ENCODE assay signal across 18 cellular contexts in genomic region chr14:103508521-103508920, GRCh38. TPM values are rescaled to one million over a fixed set of nuclear protein-coding genes. Genes with fewer than 3 reads are reported as not detected.
A peak's percentile ranks its signal among the peaks of the same experiment; 100 is the strongest.
DNase-seq lines count a peak whose midpoint lies in the region; ATAC-seq and TF ChIP-seq lines count a peak whose summit lies in the region.
"Had no signal": no experiment of that assay in that cellular context is flagged by ENCODE, and none has a peak within 500 bp of the region (broad histone marks: within the 10 kb centered on the region; RNA-seq: fewer than 3 reads in every experiment).

No MANE protein-coding gene starts in this region.

- no peaks in the 10 kb centered on the region for H3K79me2 ChIP-seq in MM.1S (ENCODE audit: low read length)

- no peak overlapping the region for H3K4me2 ChIP-seq in MM.1S (ENCODE audit: low read depth, low read length)
- H3K4me2 ChIP-seq: BLaER1 treated with 17β-estradiol and CSF1 and Interleukin-3, amounts not matched to agents 10 nM and 100 nM had no signal

- intact Hi-C loops in CD8-positive, alpha-beta T cell (cut with DNase I, micrococcal nuclease) = no loop called here
- intact Hi-C loops in sigmoid colon (cut with DNase I) (no loop called here), ascending aorta (cut with DNase I) (no loop called here)
- intact Hi-C loops in CD4-positive, alpha-beta memory T cell (cut with micrococcal nuclease) = no loop called here

- H3K9me3 ChIP-seq in CD8-positive, alpha-beta T cell (ENCODE audit: low read length) = no peaks in the 10 kb centered on the region
- H3K9me3 ChIP-seq in sigmoid colon = no peaks in the 10 kb centered on the region
- no peaks in the 10 kb centered on the region for H3K9me3 ChIP-seq in ascending aorta
- no peaks in the 10 kb centered on the region for H3K9me3 ChIP-seq in MM.1S (replicated peaks; ENCODE audit: insufficient read depth, low read length)
- no peaks in the 10 kb centered on the region for H3K9me3 ChIP-seq in CD4-positive, alpha-beta memory T cell (ENCODE audit: control insufficient read depth in 1 of 2, low read length in 2 of 2)
- H3K9me3 ChIP-seq: BLaER1 treated with 17β-estradiol and CSF1 and Interleukin-3, amounts not matched to agents 10 nM and 100 nM had no signal

- no peaks in the 10 kb centered on the region for H3F3A ChIP-seq in MM.1S (ENCODE audit: insufficient read depth, low read length)

- H2AFZ ChIP-seq in MM.1S (ENCODE audit: low read length) = no peak overlapping the region

- CTCF ChIA-PET in CD8-positive, alpha-beta T cell (lab: Charles Lee) = interaction anchor here (0.9 to 1.7 kb wide), 3 partner anchors 10 to 38 kb away, joined by 3 to 8 read pairs (median 5); no protein-coding TSS in a partner anchor
- CTCF ChIA-PET in CD4-positive, alpha-beta memory T cell (lab: Charles Lee; ENCODE audit: partially characterized antibody) = interaction anchor here (1.3 to 1.7 kb wide), 2 partner anchors 10 to 38 kb away, joined by 3 to 4 read pairs; no protein-coding TSS in a partner anchor

- no peaks in the 10 kb centered on the region for H4K20me1 ChIP-seq in MM.1S (ENCODE audit: insufficient read depth, low read length)

- no peaks in the 10 kb centered on the region for H3K4me1 Mint-ChIP-seq in CD8-positive, alpha-beta T cell (ENCODE audit: low read depth)
- no peaks in the 10 kb centered on the region for H3K4me1 Mint-ChIP-seq in HFFc6 (ENCODE audit: low read depth)
- H3K4me1 Mint-ChIP-seq in CD4-positive, alpha-beta memory T cell = no peaks in the 10 kb centered on the region

- 89 to 91% methylated on average over 9 of the region's 9 CpGs for WGBS in sigmoid colon, 2 donors

- peak overlapping the region; percentile 52 for H3K27ac Mint-ChIP-seq in CD8-positive, alpha-beta T cell
- peak overlapping the region; percentile 4; the same call in 1 of the 2 replicates for H3K27ac Mint-ChIP-seq in HFFc6
- H3K27ac Mint-ChIP-seq in CD4-positive, alpha-beta memory T cell = no peak overlapping the region

- H3K27ac ChIP-seq in CD8-positive, alpha-beta T cell (ENCODE audit: low read depth, low read length) = no peak overlapping the region
- H3K27ac ChIP-seq in cingulate gyrus (ENCODE audit: low read depth, low read length) = peak overlapping the region; percentile 83
- H3K27ac ChIP-seq in sigmoid colon = no peak overlapping the region
- no peak overlapping the region for H3K27ac ChIP-seq in ascending aorta
- no peak overlapping the region for H3K27ac ChIP-seq in MM.1S (ENCODE audit: low read length)
- H3K27ac ChIP-seq in CD4-positive, alpha-beta memory T cell (ENCODE audit: low read depth, low read length) = no peak overlapping the region

- no peaks in the 10 kb centered on the region for H3K27me3 ChIP-seq in CD8-positive, alpha-beta T cell (ENCODE audit: insufficient read depth, low read length)
- H3K27me3 ChIP-seq in sigmoid colon (no peaks in the 10 kb centered on the region), ascending aorta (no peaks in the 10 kb centered on the region), MM.1S (replicated peaks; ENCODE audit: insufficient read depth, low read length) (no peaks in the 10 kb centered on the region)
- no peaks in the 10 kb centered on the region for H3K27me3 ChIP-seq in CD4-positive, alpha-beta memory T cell (ENCODE audit: insufficient read depth, low read length)
- H3K27me3 ChIP-seq: BLaER1 treated with 17β-estradiol and CSF1 and Interleukin-3, amounts not matched to agents 10 nM and 100 nM had no signal

- no peak overlapping the region for H3K4me3 ChIP-seq in CD8-positive, alpha-beta T cell (ENCODE audit: low read depth, low read length)
- H3K4me3 ChIP-seq in sigmoid colon = no peak overlapping the region
- no peak overlapping the region for H3K4me3 ChIP-seq in ascending aorta
- no peak overlapping the region for H3K4me3 ChIP-seq in MM.1S (ENCODE audit: low read length)
- H3K4me3 ChIP-seq in CD4-positive, alpha-beta memory T cell (ENCODE audit: low read length in 2 of 2) = no peak overlapping the region
- H3K4me3 ChIP-seq: BLaER1 treated with 17β-estradiol and CSF1 and Interleukin-3, amounts not matched to agents 10 nM and 100 nM had no signal

- no peaks in the 10 kb centered on the region for H3K9me2 ChIP-seq in MM.1S (replicated peaks; ENCODE audit: insufficient read depth, low read length)

- no peaks in the 10 kb centered on the region for H3K4me1 ChIP-seq in CD8-positive, alpha-beta T cell (ENCODE audit: insufficient read depth, low read length)
- peaks cover 0 to 14% (median 14%) of the 10 kb centered on the region in 4 donors for H3K4me1 ChIP-seq in sigmoid colon
- H3K4me1 ChIP-seq in ascending aorta = peaks cover 6 to 13% of the 10 kb centered on the region in 2 donors
- no peaks in the 10 kb centered on the region for H3K4me1 ChIP-seq in MM.1S (ENCODE audit: low read length)
- no peaks in the 10 kb centered on the region for H3K4me1 ChIP-seq in CD4-positive, alpha-beta memory T cell (ENCODE audit: insufficient read depth, low read length)

- H3K27me3 Mint-ChIP-seq in CD8-positive, alpha-beta T cell (ENCODE audit: low read depth) = no peaks in the 10 kb centered on the region
- peaks cover 15% of the 10 kb centered on the region for H3K27me3 Mint-ChIP-seq in HFFc6 (ENCODE audit: insufficient read depth)
- H3K27me3 Mint-ChIP-seq in CD4-positive, alpha-beta memory T cell = no peaks in the 10 kb centered on the region
- H3K27me3 Mint-ChIP-seq: IgD-negative memory B cell had no signal

- H3K36me3 ChIP-seq in CD8-positive, alpha-beta T cell (ENCODE audit: insufficient read depth, low read length) = peaks cover 19% of the 10 kb centered on the region
- H3K36me3 ChIP-seq in sigmoid colon (peaks cover 6 to 64% (median 21%) of the 10 kb centered on the region in 4 donors), ascending aorta (peaks cover 44 to 52% of the 10 kb centered on the region in 2 donors), MM.1S (replicated peaks; ENCODE audit: insufficient read depth, low read length) (no peaks in the 10 kb centered on the region)
- H3K36me3 ChIP-seq in CD4-positive, alpha-beta memory T cell (ENCODE audit: insufficient read depth, low read length) = peaks cover 18% of the 10 kb centered on the region

- ATAC-seq in CD8-positive, alpha-beta T cell = no peak

- peaks cover 54% of the 10 kb centered on the region for H3K36me3 Mint-ChIP-seq in CD8-positive, alpha-beta T cell
- H3K36me3 Mint-ChIP-seq in HFFc6 (ENCODE audit: low read depth) = peaks cover 45% of the 10 kb centered on the region
- H3K36me3 Mint-ChIP-seq in CD4-positive, alpha-beta memory T cell = peaks cover 22 to 52% of the 10 kb centered on the region in 2 donors

- no peak for TF ChIP-seq CTCF in CD8-positive, alpha-beta T cell (IDR thresholded peaks at IDR 0.05)
- TF ChIP-seq CTCF in HFFc6 (IDR thresholded peaks at IDR 0.05) (no peak), sigmoid colon (IDR thresholded peaks at IDR 0.05) (no peak), ascending aorta (IDR thresholded peaks at IDR 0.05) (no peak), MM.1S (IDR thresholded peaks at IDR 0.05; ENCODE audit: low read length) (no peak)

- DNase-seq in CD8-positive, alpha-beta T cell = no peak
- DNase-seq in HFFc6 = no peak
- peak; percentile 39 for DNase-seq in sigmoid colon
- no peak for DNase-seq in mesenteric fat pad (ENCODE audit: low spot score)
- DNase-seq in ascending aorta (ENCODE audit: low spot score in 2 of 2) = no peak
- no peak for DNase-seq in MM.1S
- no peak for DNase-seq in CD4-positive, alpha-beta memory T cell
- DNase-seq: COR-L47, DMS153, HCEC 1CT, MV-4-11, NCI-H1436, NCI-H2081, NCI-H524, SIG-M5 had no signal

- no peak overlapping the region for H3K4me3 Mint-ChIP-seq in CD8-positive, alpha-beta T cell
- H3K4me3 Mint-ChIP-seq in HFFc6 = no peak overlapping the region; the same call in 1 of the 2 replicates
- H3K4me3 Mint-ChIP-seq in CD4-positive, alpha-beta memory T cell = no peak overlapping the region
- H3K4me3 Mint-ChIP-seq: IgD-negative memory B cell had no signal

- H3K9ac ChIP-seq in MM.1S (ENCODE audit: low read length) = no peak overlapping the region
- H3K9ac ChIP-seq: BLaER1 treated with 17β-estradiol and CSF1 and Interleukin-3, amounts not matched to agents 10 nM and 100 nM had no signal

- TF ChIP-seq EP300 in sigmoid colon (IDR thresholded peaks at IDR 0.05) = no peak

- no peak for TF ChIP-seq POLR2A in sigmoid colon (IDR thresholded peaks at IDR 0.05)

- POLR2A ChIA-PET in CD8-positive, alpha-beta T cell (lab: Charles Lee) = no interaction called here
- POLR2A ChIA-PET in CD4-positive, alpha-beta memory T cell (lab: Charles Lee; ENCODE audit: partially characterized antibody) = no interaction called here

- H3K9me3 Mint-ChIP-seq in CD8-positive, alpha-beta T cell = no peaks in the 10 kb centered on the region
- H3K9me3 Mint-ChIP-seq in HFFc6 = no peaks in the 10 kb centered on the region
- peaks cover 0 to 6% (median 0%) of the 10 kb centered on the region in 8 donors for H3K9me3 Mint-ChIP-seq in CD4-positive, alpha-beta memory T cell
- H3K9me3 Mint-ChIP-seq: IgD-negative memory B cell had no signal

RNA-seq across cellular contexts. Expression of gene CKB, which starts 14.1 kb away (rescaled TPM):
- total RNA-seq in CD8-positive, alpha-beta T cell = 1 to 10 TPM; 6.5 TPM
- total RNA-seq in HFFc6 (2021; fragmentation: NEBNext Ultra II Directional; extraction: Animal tissue kit (Norgen Biotek cat#: 25700)) = 10 to 100 TPM; 16.6 to 31.3 (median 19.4) TPM
- total RNA-seq in sigmoid colon (1,000 to 10,000 TPM; 1,303 to 1,696 (median 1,494) TPM), mesenteric fat pad (90.1 TPM), ascending aorta (144 TPM)
- polyA plus RNA-seq in sigmoid colon = 1,000 to 10,000 TPM in 2 of 3 donors, 100 to 1,000 TPM in 1; 905 to 2,176 (median 1,086) TPM
- 1 to 10 TPM; 2.8 to 3.0 TPM for total RNA-seq in CD4-positive, alpha-beta memory T cell
- polyA plus RNA-seq in CD4-positive, alpha-beta memory T cell = 1 to 10 TPM; 2.0 to 2.1 TPM

RNA-seq across cellular contexts. Expression of gene TRMT61A, which starts 20.5 kb away (rescaled TPM):
- 10 to 100 TPM; 10.9 to 11.6 TPM for total RNA-seq in CD8-positive, alpha-beta T cell
- 10 to 100 TPM; 12.0 to 14.9 (median 13.4) TPM for total RNA-seq in HFFc6 (2021; fragmentation: NEBNext Ultra II Directional; extraction: Animal tissue kit (Norgen Biotek cat#: 25700))
- total RNA-seq in sigmoid colon = 10 to 100 TPM; 20.2 to 27.2 (median 22.7) TPM
- polyA plus RNA-seq in sigmoid colon = 10 to 100 TPM in 1 of 3 donors, 1 to 10 TPM in 2; 4.2 to 18.1 (median 8.4) TPM
- total RNA-seq in mesenteric fat pad = 13.8 TPM
- total RNA-seq in ascending aorta = 31.2 TPM
- total RNA-seq in CD4-positive, alpha-beta memory T cell = 10 to 100 TPM; 14.0 TPM
- polyA plus RNA-seq in CD4-positive, alpha-beta memory T cell = 1 to 10 TPM; 4.6 to 9.3 TPM

RNA-seq across cellular contexts. Expression of gene BAG5, which starts 53.9 kb away (rescaled TPM):
- 10 to 100 TPM; 46.2 to 46.3 TPM for total RNA-seq in CD8-positive, alpha-beta T cell
- 10 to 100 TPM; 22.6 to 25.8 (median 23.6) TPM for total RNA-seq in HFFc6 (2021; fragmentation: NEBNext Ultra II Directional; extraction: Animal tissue kit (Norgen Biotek cat#: 25700))
- 10 to 100 TPM; 18.6 to 27.1 (median 24.9) TPM for total RNA-seq in sigmoid colon
- polyA plus RNA-seq in sigmoid colon = 10 to 100 TPM; 13.2 to 15.6 (median 14.6) TPM
- total RNA-seq in mesenteric fat pad = 55.1 TPM
- 7.1 TPM for total RNA-seq in ascending aorta
- total RNA-seq in CD4-positive, alpha-beta memory T cell = 10 to 100 TPM; 37.0 to 37.1 TPM
- polyA plus RNA-seq in CD4-positive, alpha-beta memory T cell = 10 to 100 TPM; 33.1 to 39.5 TPM

RNA-seq across cellular contexts. Expression of gene COA8, which starts 54.2 kb away (rescaled TPM):
- 10 to 100 TPM; 11.6 to 13.4 TPM for total RNA-seq in CD8-positive, alpha-beta T cell
- total RNA-seq in HFFc6 (2021; fragmentation: NEBNext Ultra II Directional; extraction: Animal tissue kit (Norgen Biotek cat#: 25700)) = 10 to 100 TPM; 38.7 to 54.8 (median 46.9) TPM
- 10 to 100 TPM; 35.7 to 39.0 (median 37.5) TPM for total RNA-seq in sigmoid colon
- polyA plus RNA-seq in sigmoid colon = 10 to 100 TPM; 33.9 to 67.3 (median 65.7) TPM
- total RNA-seq in mesenteric fat pad = 45.8 TPM
- 37.7 TPM for total RNA-seq in ascending aorta
- total RNA-seq in CD4-positive, alpha-beta memory T cell = 10 to 100 TPM; 26.1 to 29.2 TPM
- 10 to 100 TPM; 52.9 to 63.9 TPM for polyA plus RNA-seq in CD4-positive, alpha-beta memory T cell

Comparison
In these comparisons a context has a peak if more than half of its experiments do, and no peak if none do; other contexts are left out.
1. H3K27ac Mint-ChIP-seq: peak in CD8-positive, alpha-beta T cell (single experiment) and HFFc6 (single experiment); none in CD4-positive, alpha-beta memory T cell (0 of 7).